ENCODE assay signal across 10 cellular contexts in the genomic region with DNA sequence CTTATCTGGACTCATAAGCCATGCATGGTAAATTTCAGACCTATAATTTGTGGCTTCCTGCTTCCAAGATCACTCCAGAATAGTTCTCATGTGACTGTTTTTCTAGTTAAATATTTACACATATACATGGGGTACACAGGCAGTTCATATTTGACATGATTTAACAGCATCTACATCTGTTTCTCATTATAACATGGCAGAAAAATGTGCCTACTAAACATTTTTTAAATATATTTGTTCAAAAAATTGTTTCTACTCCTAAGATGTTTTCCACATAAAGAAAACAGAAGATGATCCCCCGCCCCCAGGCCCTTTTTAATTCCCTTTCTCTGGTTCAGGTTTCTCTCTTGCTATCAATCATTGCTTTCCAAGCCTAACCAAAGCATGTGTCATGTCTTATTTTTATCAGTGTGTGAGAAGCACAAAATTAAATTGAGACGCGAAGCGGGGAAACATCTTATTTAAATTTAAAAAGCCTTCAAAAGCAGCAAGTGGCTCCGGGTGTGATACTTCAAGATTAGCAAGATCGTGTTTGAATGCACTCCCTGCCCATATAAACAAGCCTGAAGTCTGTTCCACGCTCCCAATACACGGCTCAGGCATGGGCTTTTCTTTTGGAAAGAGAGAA. TPM values are rescaled to one million over a fixed set of nuclear protein-coding genes. Genes with fewer than 3 reads are reported as not detected.
DNase-seq lines count a peak whose midpoint lies in the region; ATAC-seq, FAIRE-seq and TF ChIP-seq lines count a peak whose summit lies in the region.
"Had no signal": no experiment of that assay in that cellular context is flagged by ENCODE, and none has a peak within 500 bp of the region (broad histone marks: within the 10 kb centered on the region; RNA-seq: fewer than 3 reads in every experiment).

No MANE protein-coding gene starts in this region.

- H3K27me3 ChIP-seq in adipocyte (replicated peaks; ENCODE audit: control insufficient read depth, insufficient read depth, low read length) = no peaks in the 10 kb centered on the region
- no peaks in the 10 kb centered on the region for H3K27me3 ChIP-seq in CD4-positive, alpha-beta T cell (ENCODE audit: control insufficient read depth, insufficient read depth, low read length)

- H3K9me3 Mint-ChIP-seq in nephron progenitor cell = peaks cover 7% of the 10 kb centered on the region
- H3K9me3 Mint-ChIP-seq in CD4-positive, alpha-beta T cell = no peaks in the 10 kb centered on the region
- H3K9me3 Mint-ChIP-seq: activated B cell treated with CpG ODN at 0.5 μM for 24 hours, immature natural killer cell had no signal

- H3K4me3 Mint-ChIP-seq in nephron progenitor cell = peak overlapping the region; percentile 14
- no peak overlapping the region for H3K4me3 Mint-ChIP-seq in CD4-positive, alpha-beta T cell
- H3K4me3 Mint-ChIP-seq: activated B cell treated with CpG ODN at 0.5 μM for 24 hours, immature natural killer cell had no signal

- no peaks in the 10 kb centered on the region for H3K36me3 Mint-ChIP-seq in nephron progenitor cell (ENCODE audit: low read depth)
- no peaks in the 10 kb centered on the region for H3K36me3 Mint-ChIP-seq in CD4-positive, alpha-beta T cell (ENCODE audit: low read depth)
- H3K36me3 Mint-ChIP-seq: immature natural killer cell had no signal

- peak overlapping the region; percentile 72 for H3K27ac Mint-ChIP-seq in nephron progenitor cell
- H3K27ac Mint-ChIP-seq in CD4-positive, alpha-beta T cell = no peak overlapping the region
- H3K27ac Mint-ChIP-seq: activated B cell treated with CpG ODN at 0.5 μM for 24 hours, immature natural killer cell had no signal

- no peaks in the 10 kb centered on the region for H3K9me3 ChIP-seq in adipocyte (ENCODE audit: control insufficient read depth, low read length)
- no peaks in the 10 kb centered on the region for H3K9me3 ChIP-seq in CD4-positive, alpha-beta T cell (ENCODE audit: control insufficient read depth, low read length)

- TF ChIP-seq POLR2A in GM12892 (IDR thresholded peaks at IDR 0.05; ENCODE audit: low read depth, low read length) = no peak

- TF ChIP-seq CTCF in nephron progenitor cell (IDR thresholded peaks at IDR 0.05) = no peak
- no peak for TF ChIP-seq CTCF in CD4-positive, alpha-beta T cell (IDR thresholded peaks at IDR 0.05)

- intact Hi-C loops in CD4-positive, alpha-beta T cell (cut with DNase I, micrococcal nuclease) = no loop called here

- FAIRE-seq in GM12892 (lab: Jason Lieb, UNC) = no peak

- CTCF ChIA-PET in CD4-positive, alpha-beta T cell (lab: Charles Lee) = no interaction called here

- peak overlapping the region; percentile 64 for H3K4me3 ChIP-seq in adipocyte (ENCODE audit: low read length)

- POLR2A ChIA-PET in CD4-positive, alpha-beta T cell (lab: Charles Lee) = no interaction called here

- H3K4me1 ChIP-seq in adipocyte (ENCODE audit: control insufficient read depth, insufficient read depth, low read length) = peaks cover 21% of the 10 kb centered on the region

- peak; percentile 89 for DNase-seq in EH (ENCODE audit: low read depth)
- peak; percentile 89 for DNase-seq in adipocyte (ENCODE audit: low read depth)
- DNase-seq in nephron progenitor cell = peak; percentile 16
- DNase-seq in midbrain (lab: John Stamatoyannopoulos, UW) = no peak
- DNase-seq in CD4-positive, alpha-beta T cell = no peak
- DNase-seq in GM12892 (ENCODE audit: insufficient read length) = no peak
- DNase-seq: activated B cell treated with CpG ODN at 0.5 μM for 24 hours, immature natural killer cell had no signal

- H3K27me3 Mint-ChIP-seq in nephron progenitor cell (ENCODE audit: low read depth, poor library complexity) = no peaks in the 10 kb centered on the region
- no peaks in the 10 kb centered on the region for H3K27me3 Mint-ChIP-seq in CD4-positive, alpha-beta T cell

- no peaks in the 10 kb centered on the region for H3K36me3 ChIP-seq in adipocyte (ENCODE audit: control insufficient read depth, insufficient read depth, low read length, severe bottlenecking)

- H3K9ac ChIP-seq in adipocyte (ENCODE audit: low read length) = peak overlapping the region; percentile 54

- peak; percentile 69 for ATAC-seq in HG02981 (IDR thresholded peaks at IDR 0.05; ENCODE audit: unreplicated experiment)
- no peak for ATAC-seq in CD4-positive, alpha-beta T cell (ENCODE audit: poor library complexity)
- ATAC-seq in GM21576 (IDR thresholded peaks at IDR 0.05; ENCODE audit: unreplicated experiment) = no peak

- no peak overlapping the region for H3K27ac ChIP-seq in CD4-positive, alpha-beta T cell (ENCODE audit: low read depth, low read length)

- peaks cover 28% of the 10 kb centered on the region for H3K4me1 Mint-ChIP-seq in nephron progenitor cell
- H3K4me1 Mint-ChIP-seq in CD4-positive, alpha-beta T cell (ENCODE audit: low read depth) = no peaks in the 10 kb centered on the region
- H3K4me1 Mint-ChIP-seq: activated B cell treated with CpG ODN at 0.5 μM for 24 hours, immature natural killer cell had no signal

RNA-seq across cellular contexts. Expression of a gene that starts 37.3 kb away (rescaled TPM):
- 10 to 100 TPM; 92.4 to 96.8 TPM for total RNA-seq in CD4-positive, alpha-beta T cell
- 0.85 TPM for polyA plus RNA-seq in GM12892 (2012; ENCODE audit: missing spikeins)

Comparison
In these comparisons a context has a peak if more than half of its experiments do, and no peak if none do; other contexts are left out.
1. DNase-seq: peak in EH (single experiment), adipocyte (single experiment) and nephron progenitor cell (single experiment); none in midbrain (single experiment), CD4-positive, alpha-beta T cell (0 of 10) and GM12892 (single experiment).